11 cellular contexts compared by ENCODE assay signal in genomic region chr11:122634507-122634906, GRCh38. TPM values are rescaled to one million over a fixed set of nuclear protein-coding genes. Genes with fewer than 3 reads are reported as not detected.
DNase-seq lines count a peak whose midpoint lies in the region; ATAC-seq, FAIRE-seq and TF ChIP-seq lines count a peak whose summit lies in the region.
"Had no signal": no experiment of that assay in that cellular context is flagged by ENCODE, and none has a peak within 500 bp of the region (broad histone marks: within the 10 kb centered on the region; RNA-seq: fewer than 3 reads in every experiment).

No MANE protein-coding gene starts in this region.

- no peak overlapping the region for H3K4me3 ChIP-seq in left ventricle myocardium inferior
- H3K4me3 ChIP-seq: ascending aorta, SK-N-MC had no signal

- no peak overlapping the region for H3K27ac ChIP-seq in left ventricle myocardium inferior (replicated peaks)
- H3K27ac ChIP-seq: ascending aorta, SK-N-MC had no signal

- DNase-seq in left ventricle myocardium inferior (peak; percentile 25), Right ventricle myocardium inferior (ENCODE audit: missing footprints) (no peak), RPMI7951 (ENCODE audit: low read depth) (peak; percentile 91), iPS-NIHi7 (ENCODE audit: extremely low spot score) (peak; percentile 73), urothelium cell line (ENCODE audit: low spot score) (peak; percentile 18), NCI-H226 (no peak), NCI-H1436 treated with DMSO at 0.1 percent for 48 hours (lab: John Stamatoyannopoulos, UW) (no peak), NOMO-1 treated with dmso at 0.1 percent for 144 hours (lab: John Stamatoyannopoulos, UW; ENCODE audit: unreplicated experiment) (no peak)
- DNase-seq: stimulated activated naive CD8-positive, alpha-beta T cell treated with anti-CD3 and anti-CD28 coated beads, Interleukin-15, amount 100 ng/mL, for 72 hours had no signal

- no peak for FAIRE-seq in urothelium cell line (lab: Jason Lieb, UNC)

- intact Hi-C loops in left ventricle myocardium inferior (cut with micrococcal nuclease) (loop anchor here (5.0 kb wide), 1 partner anchor 223 kb away; no protein-coding TSS in a partner anchor), Right ventricle myocardium inferior (cut with DNase I) (no loop called here)

- peaks cover 34% of the 10 kb centered on the region for H3K27me3 ChIP-seq in left ventricle myocardium inferior (ENCODE audit: low read depth)
- H3K27me3 ChIP-seq: ascending aorta had no signal

- no peaks in the 10 kb centered on the region for H3K36me3 ChIP-seq in left ventricle myocardium inferior
- H3K36me3 ChIP-seq: ascending aorta had no signal

- no peaks in the 10 kb centered on the region for H3K9me3 ChIP-seq in left ventricle myocardium inferior (replicated peaks)
- H3K9me3 ChIP-seq: ascending aorta had no signal

- no peaks in the 10 kb centered on the region for H3K4me1 ChIP-seq in left ventricle myocardium inferior
- H3K4me1 ChIP-seq: ascending aorta had no signal

- no peak for ATAC-seq in Right ventricle myocardium inferior
- ATAC-seq: stimulated activated naive CD8-positive, alpha-beta T cell treated with anti-CD3 and anti-CD28 coated beads, Interleukin-15, amount 100 ng/mL, for 72 hours had no signal

- no peak for TF ChIP-seq CTCF in left ventricle myocardium inferior (IDR thresholded peaks at IDR 0.05; ENCODE audit: borderline replicate concordance)

RNA-seq across cellular contexts. Expression of gene UBASH3B, which starts 21.0 kb away (rescaled TPM):
- 2.6 TPM for total RNA-seq in left ventricle myocardium inferior
- 3.5 TPM for total RNA-seq in Right ventricle myocardium inferior
- 14.3 and 16.0 TPM in 2 replicates for total RNA-seq in RPMI7951 (2014; rRNA removed; shearing (Covaris generic))

Comparison
In these comparisons a context has a peak if more than half of its experiments do, and no peak if none do; other contexts are left out.
1. DNase-seq: peak in left ventricle myocardium inferior (single experiment), RPMI7951 (single experiment), iPS-NIHi7 (single experiment) and urothelium cell line (single experiment); none in Right ventricle myocardium inferior (single experiment), NCI-H226 (single experiment), NCI-H1436 treated with DMSO at 0.1 percent for 48 hours (single experiment) and NOMO-1 treated with dmso at 0.1 percent for 144 hours (single experiment).